Comparison of ENCODE assay signal across 1 cellular context in the genomic region with DNA sequence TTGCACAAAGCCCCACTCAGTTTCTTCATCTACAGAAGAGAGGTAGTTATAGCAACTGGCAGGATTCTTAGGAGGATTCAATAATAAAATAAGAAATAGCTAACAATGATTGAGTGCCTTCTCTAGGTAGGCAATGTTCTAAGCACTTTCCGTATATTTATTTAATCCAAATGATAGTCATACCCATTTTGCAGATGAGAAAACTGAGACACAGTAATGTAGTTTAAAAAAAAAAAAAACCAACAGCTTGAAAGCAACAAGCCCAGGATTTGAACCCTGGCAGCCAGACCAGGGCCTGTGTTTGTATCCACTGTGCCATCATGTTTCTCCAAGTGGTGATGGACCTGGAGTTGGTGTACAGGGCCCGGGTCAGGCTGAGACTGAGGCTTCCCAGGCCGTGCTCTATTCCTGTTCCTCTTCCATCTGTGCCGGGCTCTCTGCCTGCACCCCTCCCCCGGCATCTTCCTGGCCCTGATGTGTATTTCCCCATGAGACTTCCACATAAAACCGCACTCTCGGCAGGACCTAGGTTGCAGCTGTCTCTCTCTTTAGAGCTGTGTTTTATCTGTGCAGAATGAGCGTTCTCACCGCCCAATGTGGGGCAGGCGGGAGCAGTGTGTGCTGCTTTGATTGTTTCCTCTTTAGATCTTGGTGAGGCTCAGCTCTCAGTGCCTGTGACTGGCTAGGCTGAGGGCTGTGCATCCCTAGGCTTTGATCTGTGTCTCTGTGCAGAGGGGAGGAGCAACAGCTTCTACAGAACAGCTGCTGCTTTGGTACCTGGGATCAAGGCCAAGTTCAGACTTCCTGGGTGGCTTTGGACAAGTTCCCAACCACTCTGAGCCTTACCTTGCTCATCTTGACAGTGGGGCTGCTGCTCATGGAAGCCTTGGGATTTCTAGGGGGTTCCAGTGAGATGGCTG.
TF ChIP-seq lines count a peak whose summit lies in the region.

No MANE protein-coding gene starts in this region.

TF ChIP-seq in WTC11, 78 proteins besides CTCF, POLR2A, EP300 and RAD21 (continued from another document):
- TF ChIP-seq OVOL2 (CRISPR knock-in tag; IDR thresholded peaks at IDR 0.05; ENCODE audit: borderline replicate concordance) (no peak), MAX (CRISPR knock-in tag; IDR thresholded peaks at IDR 0.05) (no peak), NFE2L1 (CRISPR knock-in tag; IDR thresholded peaks at IDR 0.05) (no peak), TCF7 (CRISPR knock-in tag; IDR thresholded peaks at IDR 0.05; ENCODE audit: low read depth) (no peak), NR3C1 (CRISPR knock-in tag; conservative IDR thresholded peaks at IDR 0.05; ENCODE audit: low read depth) (no peak), SP1 (CRISPR knock-in tag; conservative IDR thresholded peaks at IDR 0.05) (no peak)
TF ChIP-seq in WTC11: peak in this region for 0.
